ENCODE assay signal across 18 cellular contexts in genomic region chr20:24033560-24033959, GRCh38. TPM values are rescaled to one million over a fixed set of nuclear protein-coding genes. Genes with fewer than 3 reads are reported as not detected.
"Had no signal": no experiment of that assay in that cellular context is flagged by ENCODE, and none has a peak within 500 bp of the region (broad histone marks: within the 10 kb centered on the region; RNA-seq: fewer than 3 reads in every experiment).

No MANE protein-coding gene starts in this region.

- H3K36me3 ChIP-seq: neural progenitor cell, stomach, thyroid gland had no signal

- ATAC-seq: WTC11 had no signal

- H3K9ac ChIP-seq: neural progenitor cell, parathyroid adenoma had no signal

- H3K9me3 Mint-ChIP-seq: brain had no signal

- H3K27me3 Mint-ChIP-seq: brain had no signal

- H3K4me3 Mint-ChIP-seq: brain, neural progenitor cell, WTC11 had no signal

- H3K27me3 ChIP-seq: neural progenitor cell, stomach, thyroid gland had no signal

- H3K27ac Mint-ChIP-seq: brain, neural progenitor cell, WTC11 had no signal

- H3K79me2 ChIP-seq: parathyroid adenoma had no signal

- H3K9me3 ChIP-seq: stomach, thyroid gland had no signal

- H3K4me2 ChIP-seq: neural progenitor cell had no signal

- H2AFZ ChIP-seq: neural progenitor cell, parathyroid adenoma had no signal

- DNase-seq: activated CD4-positive, alpha-beta T cell treated with anti-CD3 and anti-CD28 coated beads, Interleukin-2, amount 50 U/mL, for 4 hours; activated gamma-delta T cell; amniotic stem cell; erythroblast; hippocampal formation; kidney glomerular epithelial cell; mesendoderm; retina; stimulated activated CD4-positive, alpha-beta T cell treated with anti-CD3 and anti-CD28 coated beads, Interleukin-4, amount 100 ng/mL, for 1 hour; stimulated activated CD8-positive, alpha-beta memory T cell treated with anti-CD3 and anti-CD28 coated beads, Interleukin-4, amount 100 ng/mL, for 48 hours; stomach; thyroid gland had no signal

- H3K4me1 Mint-ChIP-seq: brain, neural progenitor cell had no signal

- H3K27ac ChIP-seq: neural progenitor cell, parathyroid adenoma, SK-N-MC, stomach had no signal

- H3K36me3 Mint-ChIP-seq: brain, neural progenitor cell, WTC11 had no signal

- H3K4me3 ChIP-seq: neural progenitor cell, SK-N-MC, stomach, thyroid gland had no signal

- H3K4me1 ChIP-seq: neural progenitor cell, stomach had no signal

RNA-seq across cellular contexts. Expression of gene GGTLC1, which starts 45.0 kb away (rescaled TPM):
- total RNA-seq: liver, stomach, WTC11 had no signal
- polyA plus RNA-seq: liver, stomach had no signal
